1 cellular context compared by ENCODE assay signal in genomic region chr2:234544659-234545611, GRCh38.
TF ChIP-seq lines count a peak whose summit lies in the region.

No MANE protein-coding gene starts in this region.

TF ChIP-seq in HEK293, 187 proteins besides CTCF, POLR2A, EP300 and RAD21 (continued from another document):
- no peak for TF ChIP-seq ZBTB49 (tag by site-specific recombination; IDR thresholded peaks at IDR 0.05; ENCODE audit: low read depth)
- no peak for TF ChIP-seq PBX3 (CRISPR knock-in tag; IDR thresholded peaks at IDR 0.05)
- no peak for TF ChIP-seq ZNF776 (tag by site-specific recombination; IDR thresholded peaks at IDR 0.05; ENCODE audit: borderline replicate concordance)
- peak; percentile 48 for TF ChIP-seq ZNF654 (tag by site-specific recombination; IDR thresholded peaks at IDR 0.05; ENCODE audit: low read depth)
- TF ChIP-seq ZNF544 (tag by site-specific recombination; IDR thresholded peaks at IDR 0.05): no peak
- TF ChIP-seq ZNF692 (tag by site-specific recombination; IDR thresholded peaks at IDR 0.05): peak; percentile 97
- peak; percentile 25; the same call in 1 of the 2 replicates for TF ChIP-seq ZXDB (tag by site-specific recombination; IDR thresholded peaks at IDR 0.05)
- no peak for TF ChIP-seq ZSCAN16 (tag by site-specific recombination; IDR thresholded peaks at IDR 0.05)
TF ChIP-seq in HEK293: peak in this region for 7.
